Comparison of ENCODE assay signal across 24 cellular contexts in the genomic region with DNA sequence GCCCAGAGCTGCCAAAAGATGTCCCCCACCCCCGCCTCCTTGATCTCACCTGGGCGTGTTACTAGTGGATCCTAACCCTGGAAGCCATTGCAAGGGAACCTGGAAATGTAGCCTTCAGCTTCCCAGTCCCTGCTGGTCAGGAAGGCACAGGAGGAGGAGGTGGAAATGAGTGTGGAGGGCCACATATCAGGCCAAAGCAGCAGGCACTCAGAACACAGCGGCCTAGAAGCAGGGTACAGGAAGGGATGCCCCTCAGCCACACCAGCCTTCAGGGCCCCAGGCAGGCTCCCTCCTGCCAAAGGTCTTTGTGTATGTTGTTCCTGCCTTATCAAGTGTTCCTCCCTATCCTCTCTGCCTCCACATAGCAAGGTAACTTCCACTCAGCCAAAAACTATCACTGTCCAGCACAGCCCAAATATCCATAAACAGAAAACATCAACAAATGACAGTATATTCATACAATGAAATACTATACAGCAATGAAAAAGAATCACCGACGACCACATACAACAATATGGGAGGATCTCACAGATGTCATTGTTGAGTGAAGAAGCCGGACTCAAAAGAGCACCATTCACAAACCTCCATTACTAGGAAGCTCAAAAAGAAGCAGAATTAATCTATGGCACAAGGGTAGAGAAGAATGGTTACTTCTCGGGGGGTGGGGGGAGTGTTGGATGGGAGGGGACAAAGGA. TPM values are rescaled to one million over a fixed set of nuclear protein-coding genes. Genes with fewer than 3 reads are reported as not detected.
DNase-seq lines count a peak whose midpoint lies in the region; TF ChIP-seq lines count a peak whose summit lies in the region.
"Had no signal": no experiment of that assay in that cellular context is flagged by ENCODE, and none has a peak within 500 bp of the region (broad histone marks: within the 10 kb centered on the region; RNA-seq: fewer than 3 reads in every experiment).

No MANE protein-coding gene starts in this region.

- H3K27me3 Mint-ChIP-seq in activated naive CD4-positive, alpha-beta T cell treated with anti-CD3 and anti-CD28 coated beads, Interleukin-2, amount 50 U/mL, for 24 hours = no peaks in the 10 kb centered on the region
- H3K27me3 Mint-ChIP-seq: IgD-negative memory B cell had no signal

- H3K4me3 ChIP-seq in HEK293 (ENCODE audit: low read depth, low read length) (no peak overlapping the region), osteoblast (ENCODE audit: insufficient read depth, low read length) (no peak overlapping the region)
- H3K4me3 ChIP-seq: GM12878 had no signal

- H2AFZ ChIP-seq in osteoblast (ENCODE audit: low read length) = no peak overlapping the region

- H3K36me3 ChIP-seq in HEK293 (ENCODE audit: control insufficient read depth in 2 of 2, insufficient read depth in 1 of 2, low read length in 2 of 2) (no peaks in the 10 kb centered on the region), osteoblast (ENCODE audit: insufficient read depth, low read length) (no peaks in the 10 kb centered on the region)
- H3K36me3 ChIP-seq: BE2C had no signal

- H3K27ac ChIP-seq in HEK293 (ENCODE audit: extremely low read depth, low read depth, low read length) = no peak overlapping the region
- no peak overlapping the region for H3K27ac ChIP-seq in osteoblast (ENCODE audit: low read depth, low read length)

- no peak overlapping the region for H3K4me2 ChIP-seq in osteoblast (ENCODE audit: insufficient read depth, low read length)

- no peak overlapping the region for H3K4me3 Mint-ChIP-seq in activated naive CD4-positive, alpha-beta T cell treated with anti-CD3 and anti-CD28 coated beads, Interleukin-2, amount 50 U/mL, for 24 hours
- H3K4me3 Mint-ChIP-seq: CD4-positive, CD25-positive, alpha-beta regulatory T cell; CD8-positive, alpha-beta memory T cell; H9 had no signal

- H4K20me1 ChIP-seq in osteoblast (ENCODE audit: insufficient read depth, low read length) = no peaks in the 10 kb centered on the region

- peak overlapping the region; percentile 25 for H3K27ac Mint-ChIP-seq in activated naive CD4-positive, alpha-beta T cell treated with anti-CD3 and anti-CD28 coated beads, Interleukin-2, amount 50 U/mL, for 24 hours
- H3K27ac Mint-ChIP-seq: CD4-positive, CD25-positive, alpha-beta regulatory T cell; CD8-positive, alpha-beta memory T cell; H9; IgD-negative memory B cell had no signal

- CTCF ChIA-PET in HEK293 (lab: Yijun Ruan, JAX) = interaction anchor here (0.5 to 2.6 kb wide), 17 partner anchors 8 to 355 kb away, joined by 3 to 16 read pairs (median 4); no protein-coding TSS in a partner anchor

- no peaks in the 10 kb centered on the region for H3K9me3 Mint-ChIP-seq in activated naive CD4-positive, alpha-beta T cell treated with anti-CD3 and anti-CD28 coated beads, Interleukin-2, amount 50 U/mL, for 24 hours
- H3K9me3 Mint-ChIP-seq: IgD-negative memory B cell had no signal

- TF ChIP-seq CTCF in HEK293 (tag by site-specific recombination; IDR thresholded peaks at IDR 0.05) (no peak), osteoblast (IDR thresholded peaks at IDR 0.05; ENCODE audit: extremely low read depth, low read depth, low read length) (no peak)

- no peaks in the 10 kb centered on the region for H3K4me1 Mint-ChIP-seq in activated naive CD4-positive, alpha-beta T cell treated with anti-CD3 and anti-CD28 coated beads, Interleukin-2, amount 50 U/mL, for 24 hours

- H3K36me3 Mint-ChIP-seq in activated naive CD4-positive, alpha-beta T cell treated with anti-CD3 and anti-CD28 coated beads, Interleukin-2, amount 50 U/mL, for 24 hours = no peaks in the 10 kb centered on the region
- H3K36me3 Mint-ChIP-seq: CD4-positive, CD25-positive, alpha-beta regulatory T cell; CD8-positive, alpha-beta memory T cell; IgD-negative memory B cell had no signal

- POLR2A ChIA-PET in HEK293 (lab: Yijun Ruan, JAX) = no interaction called here

- peaks cover 3% of the 10 kb centered on the region for H3K27me3 ChIP-seq in osteoblast (ENCODE audit: insufficient read depth, low read length)
- H3K27me3 ChIP-seq: BE2C had no signal

- no peak for DNase-seq in activated naive CD4-positive, alpha-beta T cell treated with Interleukin-2 at 50 U/mL for 16 hours
- DNase-seq in islet precursor cell = peak; percentile 46
- peak; percentile 66 for DNase-seq in osteoblast (ENCODE audit: insufficient read length, low spot score, missing footprints)
- no peak for DNase-seq in NCI-H345 treated with DMSO at 0.1 percent for 48 hours (lab: John Stamatoyannopoulos, UW; ENCODE audit: unreplicated experiment)
- DNase-seq in NCI-H345 (lab: John Stamatoyannopoulos, UW) = no peak
- no peak for DNase-seq in MV-4-11 (lab: John Stamatoyannopoulos, UW)
- DNase-seq: ACHN; BE2C; C1 segment of cervical spinal cord; CD4-positive, CD25-positive, alpha-beta regulatory T cell; CD8-positive, alpha-beta memory T cell; COR-L47; DMS 273 treated with DMSO at 0.1 percent for 48 hours; DMS53; DND-41; H9 had no signal

- H3K79me2 ChIP-seq in osteoblast (ENCODE audit: insufficient read depth, low read length) = no peaks in the 10 kb centered on the region

- H3K4me1 ChIP-seq in HEK293 (ENCODE audit: control insufficient read depth, insufficient read depth, low read length) (no peaks in the 10 kb centered on the region; the same call in 1 of the 2 replicates), osteoblast (ENCODE audit: insufficient read depth, low read length) (peaks cover 6% of the 10 kb centered on the region)
- H3K4me1 ChIP-seq: BE2C had no signal

- no peaks in the 10 kb centered on the region for H3K9me3 ChIP-seq in HEK293 (ENCODE audit: control insufficient read depth, insufficient read depth, low read depth, low read length)
- no peaks in the 10 kb centered on the region for H3K9me3 ChIP-seq in osteoblast (ENCODE audit: low read depth, low read length)
- H3K9me3 ChIP-seq: BE2C had no signal

TF ChIP-seq in HEK293, 187 proteins besides CTCF, POLR2A, EP300 and RAD21:
- TF ChIP-seq ZNF341 (tag by site-specific recombination; IDR thresholded peaks at IDR 0.05; ENCODE audit: low read depth) (no peak), ZNF146 (tag by site-specific recombination; IDR thresholded peaks at IDR 0.05) (peak; percentile 95)
- TF ChIP-seq, protein P1, sequence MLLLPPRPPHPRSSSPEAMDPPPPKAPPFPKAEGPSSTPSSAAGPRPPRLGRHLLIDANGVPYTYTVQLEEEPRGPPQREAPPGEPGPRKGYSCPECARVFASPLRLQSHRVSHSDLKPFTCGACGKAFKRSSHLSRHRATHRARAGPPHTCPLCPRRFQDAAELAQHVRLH (tag by site-specific recombination; IDR thresholded peaks at IDR 0.05) = 0 out of 2 replicates have a peak, but pooled peaks have one; percentile 23
TF ChIP-seq in HEK293: peak in this region for 2.

RNA-seq across cellular contexts. Expression of a gene that starts 28.2 kb away (rescaled TPM):
- not detected in 2 replicates for total RNA-seq in osteoblast
- total RNA-seq: A172; CD8-positive, alpha-beta memory T cell; G401; H1; HT1080 had no signal

RNA-seq across cellular contexts. Expression of a gene that starts 42.2 kb away (rescaled TPM):
- 120 and 149 TPM in 2 replicates for total RNA-seq in osteoblast

Comparison
In these comparisons a context has a peak if more than half of its experiments do, and no peak if none do; other contexts are left out.
1. DNase-seq: peak in islet precursor cell (single experiment) and osteoblast (single experiment); none in activated naive CD4-positive, alpha-beta T cell treated with Interleukin-2 at 50 U/mL for 16 hours (single experiment), NCI-H345 treated with DMSO at 0.1 percent for 48 hours (single experiment), NCI-H345 (single experiment) and MV-4-11 (single experiment).